31 cellular contexts compared by ENCODE assay signal in genomic region chr12:52849511-52849910, GRCh38. TPM values are rescaled to one million over a fixed set of nuclear protein-coding genes. Genes with fewer than 3 reads are reported as not detected.
"Had no signal": no experiment of that assay in that cellular context is flagged by ENCODE, and none has a peak within 500 bp of the region (broad histone marks: within the 10 kb centered on the region; RNA-seq: fewer than 3 reads in every experiment).

No MANE protein-coding gene starts in this region.

- H3K27ac ChIP-seq: foreskin keratinocyte, gastroesophageal sphincter, heart left ventricle, hepatocyte, prostate gland, right atrium auricular region, testis, tibial artery, upper lobe of left lung had no signal

- FAIRE-seq: endometrium, urothelium cell line had no signal

- H3K9me3 Mint-ChIP-seq: effector memory CD8-positive, alpha-beta T cell; memory B cell; naive B cell; natural killer cell treated with Interleukin-12 subunit alpha and Interleukin-12 subunit beta and Interleukin-15 and Interleukin-18, amount 100 ng/mL, for 72 hours; neural crest cell; stimulated activated memory B cell treated with anti-CD40 and anti-IgM and Interleukin-4, amounts not matched to agents 10 μg/mL and 1 μg/mL and 100 μg/mL, for 72 hours had no signal

- H3K9me3 ChIP-seq: gastroesophageal sphincter, heart left ventricle, prostate gland, right atrium auricular region, testis, tibial artery, upper lobe of left lung had no signal

- H3K4me1 Mint-ChIP-seq: neural crest cell had no signal

- ATAC-seq: effector memory CD8-positive, alpha-beta T cell; foreskin keratinocyte; gastroesophageal sphincter; heart left ventricle; left colon; natural killer cell treated with Interleukin-12 subunit alpha and Interleukin-12 subunit beta and Interleukin-15 and Interleukin-18, amount 100 ng/mL, for 72 hours; sciatic nerve; stimulated activated memory B cell treated with anti-CD40 and anti-IgM and Interleukin-4, amounts not matched to agents 10 μg/mL and 1 μg/mL and 100 μg/mL, for 72 hours; stimulated activated naive CD8-positive, alpha-beta T cell treated with anti-CD3 and anti-CD28 coated beads, Interleukin-15, Interleukin-2, amounts not matched to agents 100 U/mL and 50 U/mL, for 24 hours had no signal

- DNase-seq: cortex of kidney; effector memory CD8-positive, alpha-beta T cell; foreskin keratinocyte; heart left ventricle; left colon; naive B cell; stimulated activated CD4-positive, alpha-beta T cell treated with anti-CD3 and anti-CD28 coated beads, Interleukin-4, amount 100 ng/mL, for 4 hours; stimulated activated naive CD8-positive, alpha-beta T cell treated with anti-CD3 and anti-CD28 coated beads, Interleukin-15, Interleukin-2, amounts not matched to agents 100 U/mL and 50 U/mL, for 24 hours; substantia nigra; testis; tibial artery; upper lobe of left lung had no signal

- H3K27ac Mint-ChIP-seq: effector memory CD8-positive, alpha-beta T cell; memory B cell; natural killer cell treated with Interleukin-12 subunit alpha and Interleukin-12 subunit beta and Interleukin-15 and Interleukin-18, amount 100 ng/mL, for 72 hours; stimulated activated memory B cell treated with anti-CD40 and anti-IgM and Interleukin-4, amounts not matched to agents 10 μg/mL and 1 μg/mL and 100 μg/mL, for 72 hours had no signal

- H3K4me3 ChIP-seq: gastroesophageal sphincter, heart left ventricle, hepatocyte, lung, prostate gland, right atrium auricular region, smooth muscle cell, testis, tibial artery, upper lobe of left lung had no signal

- H3K4me1 ChIP-seq: foreskin keratinocyte, gastroesophageal sphincter, heart left ventricle, prostate gland, right atrium auricular region, testis, tibial artery had no signal

- H3K4me3 Mint-ChIP-seq: effector memory CD8-positive, alpha-beta T cell; memory B cell; natural killer cell treated with Interleukin-12 subunit alpha and Interleukin-12 subunit beta and Interleukin-15 and Interleukin-18, amount 100 ng/mL, for 72 hours; neural crest cell; stimulated activated memory B cell treated with anti-CD40 and anti-IgM and Interleukin-4, amounts not matched to agents 10 μg/mL and 1 μg/mL and 100 μg/mL, for 72 hours had no signal

- H3K36me3 ChIP-seq: gastroesophageal sphincter, heart left ventricle, prostate gland, right atrium auricular region, tibial artery, upper lobe of left lung had no signal

- H3K36me3 Mint-ChIP-seq: memory B cell; natural killer cell treated with Interleukin-12 subunit alpha and Interleukin-12 subunit beta and Interleukin-15 and Interleukin-18, amount 100 ng/mL, for 72 hours; stimulated activated memory B cell treated with anti-CD40 and anti-IgM and Interleukin-4, amounts not matched to agents 10 μg/mL and 1 μg/mL and 100 μg/mL, for 72 hours had no signal

RNA-seq across cellular contexts. Expression of gene KRT78, which starts 0.7 kb away (rescaled TPM):
- total RNA-seq: dermis microvascular lymphatic vessel endothelial cell; fibroblast of lung; heart left ventricle; hepatocyte; kidney epithelial cell; left colon; liver; lung; mononuclear cell; natural killer cell treated with Interleukin-12 subunit alpha and Interleukin-12 subunit beta and Interleukin-15 and Interleukin-18, amount 100 ng/mL, for 72 hours; neural crest cell; osteocyte; right atrium auricular region; sciatic nerve had no signal
- polyA plus RNA-seq: fibroblast of lung, hepatocyte had no signal

RNA-seq across cellular contexts. Expression of gene KRT79, which starts 15.4 kb away (rescaled TPM):
- total RNA-seq: dermis microvascular lymphatic vessel endothelial cell; fibroblast of lung; foreskin keratinocyte; gastroesophageal sphincter; heart left ventricle; kidney epithelial cell; left colon; liver; mononuclear cell; natural killer cell treated with Interleukin-12 subunit alpha and Interleukin-12 subunit beta and Interleukin-15 and Interleukin-18, amount 100 ng/mL, for 72 hours; neural crest cell; osteocyte; prostate gland; right atrium auricular region; sciatic nerve had no signal
- polyA plus RNA-seq: fibroblast of lung, foreskin keratinocyte, hepatocyte, liver had no signal

RNA-seq across cellular contexts. Expression of gene KRT4, which starts 35.6 kb away (rescaled TPM):
- total RNA-seq: dermis microvascular lymphatic vessel endothelial cell; heart left ventricle; kidney epithelial cell; left colon; mononuclear cell; natural killer cell treated with Interleukin-12 subunit alpha and Interleukin-12 subunit beta and Interleukin-15 and Interleukin-18, amount 100 ng/mL, for 72 hours; neural crest cell; osteocyte; right atrium auricular region; sciatic nerve; smooth muscle cell had no signal
- polyA plus RNA-seq: smooth muscle cell had no signal

RNA-seq across cellular contexts. Expression of gene KRT3, which starts 53.6 kb away (rescaled TPM):
- total RNA-seq: dermis microvascular lymphatic vessel endothelial cell; fibroblast of lung; foreskin keratinocyte; gastroesophageal sphincter; heart left ventricle; hepatocyte; kidney epithelial cell; left colon; liver; lung; mononuclear cell; natural killer cell treated with Interleukin-12 subunit alpha and Interleukin-12 subunit beta and Interleukin-15 and Interleukin-18, amount 100 ng/mL, for 72 hours; neural crest cell; osteocyte; prostate gland; right atrium auricular region; sciatic nerve; smooth muscle cell; testis; upper lobe of left lung had no signal
- polyA plus RNA-seq: fibroblast of lung, foreskin keratinocyte, heart left ventricle, hepatocyte, liver, lung, smooth muscle cell had no signal
